In genomic region chr5:169801324-169801777, GRCh38 we compare ENCODE assay signal across 1 cellular context.
A peak's percentile ranks its signal among the peaks of the same experiment; 100 is the strongest.
TF ChIP-seq lines count a peak whose summit lies in the region.

No MANE protein-coding gene starts in this region.

TF ChIP-seq in IMR-90, 13 proteins besides CTCF, POLR2A, EP300 and RAD21 (continued from another document):
- TF ChIP-seq MAZ (IDR thresholded peaks at IDR 0.05; ENCODE audit: borderline replicate concordance, low read depth, low read length) = no peak
- no peak for TF ChIP-seq SMC3 (IDR thresholded peaks at IDR 0.05; ENCODE audit: low read depth, low read length)
- peak; percentile 29; the same call in 1 of the 2 replicates for TF ChIP-seq MAFK (IDR thresholded peaks at IDR 0.05; ENCODE audit: low read depth, low read length)
- peak; percentile 58; the same call in 1 of the 2 replicates for TF ChIP-seq CEBPB (IDR thresholded peaks at IDR 0.05; ENCODE audit: low read depth, low read length)
- no peak for TF ChIP-seq MXI1 (IDR thresholded peaks at IDR 0.05; ENCODE audit: borderline replicate concordance, low read depth, low read length)
TF ChIP-seq in IMR-90: peak in this region for 3.
